Comparison of ENCODE assay signal across 23 cellular contexts in the genomic region with DNA sequence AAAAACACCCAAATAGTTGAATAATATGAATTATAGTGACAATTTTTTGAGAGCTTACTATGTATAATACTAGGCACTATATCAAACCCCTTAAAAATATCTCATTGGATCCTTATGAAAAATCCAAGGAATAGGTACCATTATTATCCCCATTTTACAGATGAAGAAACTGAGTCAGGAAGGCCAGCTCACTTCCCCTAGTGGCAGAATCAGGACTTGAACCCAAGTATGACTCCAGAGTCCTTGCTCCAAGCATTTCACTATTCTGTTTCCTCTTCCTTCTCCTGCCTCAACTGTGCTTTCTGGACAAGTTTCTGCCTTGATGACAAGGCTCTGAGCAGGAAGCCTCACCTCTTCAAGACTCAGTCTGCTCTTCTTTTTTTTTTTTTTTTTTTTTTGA. TPM values are rescaled to one million over a fixed set of nuclear protein-coding genes. Genes with fewer than 3 reads are reported as not detected.
"Had no signal": no experiment of that assay in that cellular context is flagged by ENCODE, and none has a peak within 500 bp of the region (broad histone marks: within the 10 kb centered on the region; RNA-seq: fewer than 3 reads in every experiment).

No MANE protein-coding gene starts in this region.

- H3K4me3 ChIP-seq: coronary artery, dorsolateral prefrontal cortex, left lung, neural progenitor cell, right atrium auricular region, spleen, tibial nerve had no signal

- DNase-seq: activated B cell treated with CpG ODN at 0.5 μM for 24 hours; activated CD4-positive, alpha-beta T cell treated with anti-CD3 and anti-CD28 coated beads, Interleukin-2, amount 50 U/mL, for 1 hour; activated CD8-positive, alpha-beta T cell treated with anti-CD3 and anti-CD28 coated beads for 36 hours; activated gamma-delta T cell treated with Interleukin-2 at 50 U/mL for 16 hours; activated naive CD4-positive, alpha-beta T cell treated with anti-CD3 and anti-CD28 coated beads, Interleukin-2, amount 50 U/mL, for 16 hours; activated T-cell treated with anti-CD3 and anti-CD28 coated beads, Interleukin-2, amount 50 U/mL, for 4 hours; amniotic stem cell; brain microvascular endothelial cell; effector memory CD4-positive, alpha-beta T cell; foreskin melanocyte; left lung; naive thymus-derived CD8-positive, alpha-beta T cell; spleen; stimulated activated naive CD4-positive, alpha-beta T cell had no signal

- ATAC-seq: activated CD8-positive, alpha-beta T cell treated with anti-CD3 and anti-CD28 coated beads for 36 hours; activated T-cell treated with anti-CD3 and anti-CD28 coated beads, Interleukin-2, amount 50 U/mL, for 4 hours; activated T-helper 17 cell treated with anti-CD3 and anti-CD28 coated beads, Interleukin-2, amount 50 U/mL, for 72 hours; esophagus mucosa; left lung; naive thymus-derived CD8-positive, alpha-beta T cell had no signal

- H3K9me3 ChIP-seq: left lung, right atrium auricular region, spleen, tibial nerve had no signal

- H3K27ac ChIP-seq: brain microvascular endothelial cell, left lung, neural progenitor cell had no signal

- H3K36me3 ChIP-seq: brain microvascular endothelial cell, left lung, neural progenitor cell, right atrium auricular region, spleen, tibial nerve had no signal

- H3K27me3 ChIP-seq: brain microvascular endothelial cell, dorsolateral prefrontal cortex, left lung, neural progenitor cell, right atrium auricular region, tibial nerve had no signal

RNA-seq across cellular contexts. Expression of gene PARD6B, which starts 10.8 kb away (rescaled TPM):
- total RNA-seq: endothelial cell of umbilical vein had no signal

RNA-seq across cellular contexts. Expression of gene RIPOR3, which starts 29.2 kb away (rescaled TPM):
- total RNA-seq: activated B cell treated with CpG ODN at 0.5 μM for 24 hours; activated CD8-positive, alpha-beta T cell treated with anti-CD3 and anti-CD28 coated beads for 36 hours; activated T-helper 17 cell treated with anti-CD3 and anti-CD28 coated beads, Interleukin-2, amount 50 U/mL, for 72 hours; endothelial cell of umbilical vein; naive thymus-derived CD8-positive, alpha-beta T cell; pulmonary artery endothelial cell had no signal
- polyA plus RNA-seq: endothelial cell of umbilical vein had no signal
